13 cellular contexts compared by ENCODE assay signal in the genomic region with DNA sequence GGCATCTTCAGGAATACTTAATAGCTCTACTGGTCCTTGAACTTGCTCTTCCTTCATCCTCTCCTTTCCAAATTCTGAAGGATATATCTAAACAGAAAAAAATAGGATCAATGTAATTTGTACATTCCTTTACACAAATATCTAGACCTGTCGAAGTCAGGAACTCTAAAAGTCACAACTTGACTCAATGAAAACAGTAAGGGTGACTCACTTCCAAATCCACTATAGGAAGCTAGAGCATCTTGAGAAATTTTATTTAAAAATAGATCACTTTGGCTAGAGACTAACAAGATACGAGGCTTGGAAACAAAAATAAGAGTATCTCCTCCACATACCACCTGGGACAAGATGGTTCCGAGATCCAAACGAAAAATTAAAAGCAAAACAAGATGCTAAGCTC.
"Had no signal": no experiment of that assay in that cellular context is flagged by ENCODE, and none has a peak within 500 bp of the region (broad histone marks: within the 10 kb centered on the region; RNA-seq: fewer than 3 reads in every experiment).

No MANE protein-coding gene starts in this region.

- DNase-seq: activated CD4-positive, alpha-beta memory T cell treated with anti-CD3 and anti-CD28 coated beads, Interleukin-2, amount 10 ng/mL, durations not matched to agents 7 days and 5 days; activated CD4-positive, CD25-positive, alpha-beta regulatory T cell treated with anti-CD3 and anti-CD28 coated beads, Interleukin-2, amount 50 U/mL, for 72 hours; activated naive CD8-positive, alpha-beta T cell treated with anti-CD3 and anti-CD28 coated beads, Interleukin-2, amount 10 ng/mL, durations not matched to agents 7 days and 5 days; aorta; colonic mucosa; effector CD4-positive, alpha-beta T cell; gastrocnemius medialis; kidney; left ventricle myocardium inferior; nephron progenitor cell; sigmoid colon; stimulated activated CD4-positive, alpha-beta T cell treated with anti-CD3 and anti-CD28 coated beads, Interleukin-2, amount 100 ng/mL, for 48 hours; stomach had no signal

- H3K9me3 ChIP-seq: colonic mucosa, gastrocnemius medialis, left ventricle myocardium inferior, sigmoid colon, stomach had no signal

- H3K27me3 Mint-ChIP-seq: activated CD4-positive, alpha-beta memory T cell treated with anti-CD3 and anti-CD28 coated beads, Interleukin-2, amount 10 ng/mL, durations not matched to agents 7 days and 5 days; activated naive CD8-positive, alpha-beta T cell treated with anti-CD3 and anti-CD28 coated beads, Interleukin-2, amount 10 ng/mL, durations not matched to agents 7 days and 5 days had no signal

- H3K36me3 ChIP-seq: colonic mucosa had no signal

- H3K27ac ChIP-seq: colonic mucosa, gastrocnemius medialis, left ventricle myocardium inferior, sigmoid colon, stomach had no signal

- H3K4me3 Mint-ChIP-seq: activated CD4-positive, alpha-beta memory T cell treated with anti-CD3 and anti-CD28 coated beads, Interleukin-2, amount 10 ng/mL, durations not matched to agents 7 days and 5 days; activated naive CD8-positive, alpha-beta T cell treated with anti-CD3 and anti-CD28 coated beads, Interleukin-2, amount 10 ng/mL, durations not matched to agents 7 days and 5 days; nephron progenitor cell had no signal

- H3K9me3 Mint-ChIP-seq: activated CD4-positive, alpha-beta memory T cell treated with anti-CD3 and anti-CD28 coated beads, Interleukin-2, amount 10 ng/mL, durations not matched to agents 7 days and 5 days; activated naive CD8-positive, alpha-beta T cell treated with anti-CD3 and anti-CD28 coated beads, Interleukin-2, amount 10 ng/mL, durations not matched to agents 7 days and 5 days had no signal

- H3K4me3 ChIP-seq: colonic mucosa, gastrocnemius medialis, left ventricle myocardium inferior, sigmoid colon, stomach had no signal

- H3K27ac Mint-ChIP-seq: activated CD4-positive, alpha-beta memory T cell treated with anti-CD3 and anti-CD28 coated beads, Interleukin-2, amount 10 ng/mL, durations not matched to agents 7 days and 5 days; activated naive CD8-positive, alpha-beta T cell treated with anti-CD3 and anti-CD28 coated beads, Interleukin-2, amount 10 ng/mL, durations not matched to agents 7 days and 5 days; nephron progenitor cell had no signal

- H3K27me3 ChIP-seq: colonic mucosa, gastrocnemius medialis, sigmoid colon, stomach had no signal

- H3K4me1 Mint-ChIP-seq: nephron progenitor cell had no signal

- H3K4me1 ChIP-seq: colonic mucosa, left ventricle myocardium inferior, sigmoid colon had no signal

- ATAC-seq: gastrocnemius medialis had no signal
